In the genomic region with DNA sequence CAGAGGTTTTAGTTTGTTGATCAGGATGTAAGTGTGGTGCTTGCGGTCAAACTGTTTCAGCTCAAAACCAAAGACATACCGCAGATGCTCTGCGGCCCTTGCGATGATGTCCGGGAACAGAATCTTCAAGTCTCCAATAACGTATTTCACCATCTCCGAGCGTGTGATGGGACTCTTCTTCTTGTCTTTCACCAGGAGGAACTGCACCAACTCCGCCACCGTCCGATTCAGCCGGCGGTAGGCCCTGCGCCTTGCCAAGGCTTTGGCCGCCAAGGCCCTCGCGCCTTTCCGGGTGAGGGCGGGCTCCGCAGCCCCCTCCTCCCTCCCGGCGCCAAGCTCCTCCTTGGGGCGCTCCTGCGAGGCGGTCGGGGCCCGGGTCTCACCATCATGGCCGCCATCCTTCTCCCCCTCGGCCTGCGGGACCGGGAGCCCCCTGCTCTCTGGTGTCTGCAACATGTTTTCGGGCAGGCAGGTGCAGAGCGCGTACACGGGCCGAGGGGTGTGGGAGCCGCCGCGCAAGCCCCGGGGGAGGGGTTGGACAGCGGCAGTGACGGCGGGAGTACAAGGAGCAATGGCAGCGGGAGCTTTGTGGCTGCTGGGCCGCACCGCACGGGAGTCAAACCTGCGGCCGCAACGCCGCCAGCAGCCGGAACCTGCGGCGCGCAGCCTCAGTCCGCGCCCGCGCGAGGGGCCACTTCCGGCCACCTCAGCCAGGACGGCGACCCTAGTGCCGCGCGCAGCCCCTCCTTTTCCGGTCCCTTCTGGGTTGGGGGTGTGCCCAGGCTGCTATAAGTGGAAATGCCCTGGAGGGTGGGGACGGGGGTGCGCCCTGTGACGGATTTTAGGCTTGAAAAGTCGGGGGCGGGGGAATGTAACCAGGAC, we compare ENCODE assay signal across 8 cellular contexts. TPM values are rescaled to one million over a fixed set of nuclear protein-coding genes. Genes with fewer than 3 reads are reported as not detected.
DNase-seq lines count a peak whose midpoint lies in the region; ATAC-seq and TF ChIP-seq lines count a peak whose summit lies in the region.

A gene with protein sequence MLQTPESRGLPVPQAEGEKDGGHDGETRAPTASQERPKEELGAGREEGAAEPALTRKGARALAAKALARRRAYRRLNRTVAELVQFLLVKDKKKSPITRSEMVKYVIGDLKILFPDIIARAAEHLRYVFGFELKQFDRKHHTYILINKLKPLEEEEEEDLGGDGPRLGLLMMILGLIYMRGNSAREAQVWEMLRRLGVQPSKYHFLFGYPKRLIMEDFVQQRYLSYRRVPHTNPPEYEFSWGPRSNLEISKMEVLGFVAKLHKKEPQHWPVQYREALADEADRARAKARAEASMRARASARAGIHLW (minus strand): TSS at position 699 of the 882 bp plus-strand sequence. CDS start 243 bp downstream, at position 456.

- peak within 1 kb of the TSS; percentile 97 for H3K4me2 ChIP-seq in GM23338
- H3K4me2 ChIP-seq in fibroblast of lung (ENCODE audit: extremely low read depth, insufficient read depth, low read length), result peak within 1 kb of the TSS; percentile 99

- H3K4me3 ChIP-seq in GM23338, result peak within 1 kb of the TSS; percentile 96
- peak within 1 kb of the TSS; percentile 71 to 92 (median 80) for H3K4me3 ChIP-seq in fibroblast of lung (replicated peaks in 1 of 4; ENCODE audit: control extremely low read depth in 1 of 4, insufficient read depth in 1 of 4, low read depth in 3 of 4, low read length in 4 of 4)

- H3K27ac ChIP-seq in GM23338 (ENCODE audit: low read depth), result peak within 1 kb of the TSS; percentile 98
- H3K27ac ChIP-seq in fibroblast of lung (ENCODE audit: insufficient read depth, low read length), result peak within 1 kb of the TSS; percentile 78

- H3K9me3 Mint-ChIP-seq in GM23338 (peaks cover 16% of the 10 kb centered on the region), naive B cell (no peaks in the 10 kb centered on the region)
- H3K9me3 Mint-ChIP-seq in stimulated activated naive B cell treated with anti-CD40 and anti-IgM and Interleukin-4, amounts not matched to agents 10 μg/mL and 1 μg/mL and 100 μg/mL, for 72 hours, result peaks cover 0 to 4% of the 10 kb centered on the region in 2 donors

- H3K79me2 ChIP-seq in GM23338 (replicated peaks; ENCODE audit: insufficient read depth) (peaks cover 22% of the 10 kb centered on the region), fibroblast of lung (ENCODE audit: control insufficient read depth, insufficient read depth, low read length) (peaks cover 8% of the 10 kb centered on the region)

- peaks cover 8% of the 10 kb centered on the region for H3K27me3 Mint-ChIP-seq in GM23338 (ENCODE audit: insufficient read depth, low read depth, poor library complexity)
- no peaks in the 10 kb centered on the region for H3K27me3 Mint-ChIP-seq in naive B cell
- no peaks in the 10 kb centered on the region for H3K27me3 Mint-ChIP-seq in stimulated activated naive B cell treated with anti-CD40 and anti-IgM and Interleukin-4, amounts not matched to agents 10 μg/mL and 1 μg/mL and 100 μg/mL, for 72 hours

- peaks cover 27% of the 10 kb centered on the region for H3K4me1 ChIP-seq in GM23338 (ENCODE audit: insufficient read depth)
- peaks cover 12% of the 10 kb centered on the region for H3K4me1 ChIP-seq in fibroblast of lung (ENCODE audit: control insufficient read depth, extremely low read depth, insufficient read depth, low read length)

- H2AFZ ChIP-seq in GM23338, result peak within 1 kb of the TSS; percentile 100
- H2AFZ ChIP-seq in fibroblast of lung (ENCODE audit: low read length), result peak within 1 kb of the TSS; percentile 88

- peaks cover 39% of the 10 kb centered on the region for H3K36me3 Mint-ChIP-seq in GM23338 (ENCODE audit: low read depth)
- H3K36me3 Mint-ChIP-seq in naive B cell, result no peaks in the 10 kb centered on the region
- peaks cover 20 to 35% of the 10 kb centered on the region in 2 donors for H3K36me3 Mint-ChIP-seq in stimulated activated naive B cell treated with anti-CD40 and anti-IgM and Interleukin-4, amounts not matched to agents 10 μg/mL and 1 μg/mL and 100 μg/mL, for 72 hours

- H3K9me3 ChIP-seq in fibroblast of lung (ENCODE audit: control insufficient read depth, insufficient read depth, low read depth, low read length), result no peaks in the 10 kb centered on the region

- H3K9ac ChIP-seq in fibroblast of lung (ENCODE audit: insufficient read depth, low read length), result peak within 1 kb of the TSS; percentile 84

- H3K36me3 ChIP-seq in GM23338 (ENCODE audit: insufficient read depth) (no peaks in the 10 kb centered on the region), fibroblast of lung (ENCODE audit: control insufficient read depth, insufficient read depth, low read length) (no peaks in the 10 kb centered on the region)

- H3K4me3 Mint-ChIP-seq in GM23338, result peak within 1 kb of the TSS; percentile 89
- peak within 1 kb of the TSS; percentile 77 to 97 (median 90) for H3K4me3 Mint-ChIP-seq in naive B cell
- peak within 1 kb of the TSS; percentile 89 to 94 for H3K4me3 Mint-ChIP-seq in stimulated activated naive B cell treated with anti-CD40 and anti-IgM and Interleukin-4, amounts not matched to agents 10 μg/mL and 1 μg/mL and 100 μg/mL, for 72 hours

- ATAC-seq in GM23338 (peak; percentile 94), naive B cell (ENCODE audit: low read depth in 2 of 2) (peak; percentile 59 to 60)
- ATAC-seq in stimulated activated naive B cell treated with anti-CD40 and anti-IgM and Interleukin-4, amounts not matched to agents 10 μg/mL and 1 μg/mL and 100 μg/mL, for 72 hours (replicated peaks), result peak; percentile 83 to 89

- H3K4me1 Mint-ChIP-seq in GM23338, result peaks cover 26% of the 10 kb centered on the region
- H3K4me1 Mint-ChIP-seq in naive B cell, result peaks cover 28 to 34% (median 33%) of the 10 kb centered on the region in 3 donors
- peaks cover 25 to 41% of the 10 kb centered on the region in 2 donors for H3K4me1 Mint-ChIP-seq in stimulated activated naive B cell treated with anti-CD40 and anti-IgM and Interleukin-4, amounts not matched to agents 10 μg/mL and 1 μg/mL and 100 μg/mL, for 72 hours

- H3K27ac Mint-ChIP-seq in GM23338, result peak within 1 kb of the TSS; percentile 83
- H3K27ac Mint-ChIP-seq in naive B cell, result peak within 1 kb of the TSS; percentile 43 to 95 (median 90)
- peak within 1 kb of the TSS; percentile 91 for H3K27ac Mint-ChIP-seq in stimulated activated naive B cell treated with anti-CD40 and anti-IgM and Interleukin-4, amounts not matched to agents 10 μg/mL and 1 μg/mL and 100 μg/mL, for 72 hours

- H3F3A ChIP-seq in GM23338 (replicated peaks; ENCODE audit: low read depth), result 0 out of 2 replicates have a peak, but pooled peaks cover 4% of the 10 kb centered on the region

- H3K27me3 ChIP-seq in GM23338 (ENCODE audit: insufficient read depth), result no peaks in the 10 kb centered on the region
- no peaks in the 10 kb centered on the region for H3K27me3 ChIP-seq in fibroblast of lung (ENCODE audit: control insufficient read depth, insufficient read depth, low read length)

- 0 out of 2 replicates have a peak, but pooled peaks cover 3% of the 10 kb centered on the region for H3K9me2 ChIP-seq in GM23338 (ENCODE audit: insufficient read depth)

- DNase-seq in DMS79 treated with DMSO at 0.1 percent for 48 hours (lab: John Stamatoyannopoulos, UW) (peak; percentile 85), GM23338 (ENCODE audit: low spot score) (peak; percentile 95), LHCN-M2 (ENCODE audit: low read depth) (peak; percentile 81), RKO (ENCODE audit: low spot score) (peak; percentile 87), fibroblast of lung (ENCODE audit: low read depth in 2 of 2) (peak; percentile 78 to 94), naive B cell (peak; percentile 49)
- peak; percentile 47 to 50 for DNase-seq in activated T-helper 1 cell treated with anti-CD3 and anti-CD28 coated beads, Interleukin-2, amount 50 U/mL, for 16 hours (ENCODE audit: low read depth in 1 of 2, low spot score in 1 of 2)
- DNase-seq in stimulated activated naive B cell treated with anti-CD40 and anti-IgM and Interleukin-4, amounts not matched to agents 10 μg/mL and 1 μg/mL and 100 μg/mL, for 72 hours, result peak; percentile 69

- H4K20me1 ChIP-seq in GM23338 (replicated peaks; ENCODE audit: insufficient read depth) (no peaks in the 10 kb centered on the region; the same call in 1 of the 2 replicates), fibroblast of lung (ENCODE audit: control insufficient read depth, extremely low read depth, insufficient read depth, low read length) (no peaks in the 10 kb centered on the region)

- TF ChIP-seq CTCF in GM23338 (conservative IDR thresholded peaks at IDR 0.05; ENCODE audit: low read depth in 2 of 2) (no peak), fibroblast of lung (conservative IDR thresholded peaks at IDR 0.05 in 1 of 2, IDR thresholded peaks at IDR 0.05 in 1 of 2; ENCODE audit: low read depth in 1 of 2, low read length in 2 of 2) (no peak)

TF ChIP-seq in GM23338, 12 proteins besides CTCF, POLR2A, EP300 and RAD21:
- no peak for TF ChIP-seq ZNF114 (CRISPR knock-in tag; IDR thresholded peaks at IDR 0.05)
- peak; percentile 94 for TF ChIP-seq POLR2AphosphoS5 (IDR thresholded peaks at IDR 0.05; ENCODE audit: low read depth)
- TF ChIP-seq CREB1 (CRISPR knock-in tag; IDR thresholded peaks at IDR 0.05; ENCODE audit: low read depth), result peak; percentile 67; the same call in 1 of the 2 replicates

RNA-seq across cellular contexts. Expression of the gene that starts here (rescaled TPM):
- 66.5 and 79.4 TPM in 2 replicates for total RNA-seq in GM23338 (2014; rRNA removed; shearing (Covaris generic))
- polyA plus RNA-seq in GM23338 (2016; fragmentation: Nextera tagmentation; extraction: Ambion mirVana) (86.6 and 88.7 TPM in 2 replicates), fibroblast of lung (21.0 and 22.6 TPM in 2 replicates), naive B cell (ENCODE audit: low read depth in 6 of 6) (10 to 100 TPM; 26.2 to 48.5 (median 46.9) TPM)
- total RNA-seq in LHCN-M2 (2014; rRNA removed) (49.2 and 53.7 TPM in 2 replicates), fibroblast of lung (16.7 and 21.5 TPM in 2 replicates)
- polyA plus RNA-seq in LHCN-M2 (2012), result 27.2 TPM
- 26.2 and 26.7 TPM in 2 replicates for polyA plus RNA-seq in fibroblast of lung (2012)
- 2.4 and 2.7 TPM in 2 replicates for polyA minus RNA-seq in fibroblast of lung (ENCODE audit: low replicate concordance)

Comparison
In these comparisons a context has a peak if more than half of its experiments do, and no peak if none do; other contexts are left out.
1. Peak in every context shown above with its lines: DNase-seq, ATAC-seq, H3K4me3 ChIP-seq and H3K27ac ChIP-seq.